In the genomic region with DNA sequence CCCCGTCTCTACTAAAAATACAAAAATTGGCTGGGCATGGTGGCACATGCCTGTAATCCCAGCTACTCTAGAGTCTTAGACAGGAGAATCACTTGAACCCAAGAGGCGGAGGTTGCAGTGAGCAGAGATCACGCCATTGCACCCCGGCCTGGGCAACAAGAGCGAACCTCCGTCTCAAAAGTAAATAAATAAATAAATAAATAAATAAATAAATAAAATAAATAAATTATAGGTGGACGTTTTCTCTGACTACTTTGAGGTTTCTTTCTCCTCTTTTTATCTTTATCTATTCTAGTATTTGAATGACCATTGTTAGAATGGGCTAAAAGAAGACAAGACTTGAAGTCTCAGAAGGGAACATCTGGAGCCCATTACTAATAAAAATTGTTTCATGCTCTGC, we compare ENCODE assay signal across 1 cellular context. TPM values are rescaled to one million over a fixed set of nuclear protein-coding genes. Genes with fewer than 3 reads are reported as not detected.
"Had no signal": no experiment of that assay in that cellular context is flagged by ENCODE, and none has a peak within 500 bp of the region (broad histone marks: within the 10 kb centered on the region; RNA-seq: fewer than 3 reads in every experiment).

No MANE protein-coding gene starts in this region.

RNA-seq across cellular contexts. Expression of a gene that starts 54.8 kb away (rescaled TPM):
- total RNA-seq: activated naive CD8-positive, alpha-beta T cell treated with anti-CD3 and anti-CD28 coated beads, Interleukin-2, amount 10 ng/mL, durations not matched to agents 7 days and 5 days had no signal
